Comparison of ENCODE assay signal across 23 cellular contexts in the genomic region with DNA sequence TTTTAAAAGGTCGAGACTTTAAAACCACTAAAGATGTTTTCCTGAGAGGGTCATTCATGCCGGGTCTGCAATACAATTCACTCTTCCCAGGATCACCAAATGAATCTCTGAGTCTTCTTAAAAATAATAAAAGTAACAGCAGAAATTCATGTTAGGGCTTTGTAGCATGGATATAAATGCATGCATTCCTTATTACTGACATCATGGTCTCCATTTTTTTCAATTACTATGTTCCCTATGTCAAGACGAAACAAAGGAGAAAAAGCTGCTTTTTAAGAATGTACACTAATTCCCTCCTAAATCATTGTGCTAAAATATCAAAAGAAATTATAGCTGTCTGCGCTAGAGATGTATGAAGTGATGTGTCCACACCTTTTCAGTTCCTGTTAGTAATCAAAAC.
DNase-seq lines count a peak whose midpoint lies in the region; ATAC-seq and TF ChIP-seq lines count a peak whose summit lies in the region.
"Had no signal": no experiment of that assay in that cellular context is flagged by ENCODE, and none has a peak within 500 bp of the region (broad histone marks: within the 10 kb centered on the region; RNA-seq: fewer than 3 reads in every experiment).

No MANE protein-coding gene starts in this region.

- no peak overlapping the region for H3K23ac ChIP-seq in trophoblast cell (ENCODE audit: low read length)

- WGBS in esophagus muscularis mucosa: 74% methylated on average over 4 of the region's 4 CpGs
- WGBS in ovary, 3 donors: 72 to 83% (median 78%) methylated on average over 4 of the region's 4 CpGs
- WGBS in trophoblast cell (ENCODE audit: extremely low coverage, insufficient coverage, insufficient read length): no CpG with 5 or more reads among the region's 4 CpGs

- H3K14ac ChIP-seq in trophoblast cell (ENCODE audit: low read length): no peak overlapping the region

- TF ChIP-seq POLR2A in esophagus muscularis mucosa (IDR thresholded peaks at IDR 0.05; ENCODE audit: low read depth): no peak
- TF ChIP-seq POLR2A in ovary (IDR thresholded peaks at IDR 0.05): no peak

- no peak overlapping the region for H2BK120ac ChIP-seq in trophoblast cell (ENCODE audit: insufficient read depth, low read length, poor library complexity)

- H2AK5ac ChIP-seq in trophoblast cell (ENCODE audit: low read length): no peak overlapping the region

- H3K79me2 ChIP-seq in trophoblast cell (ENCODE audit: control insufficient read depth, insufficient read depth, low read length, poor library complexity): no peaks in the 10 kb centered on the region

- H4K12ac ChIP-seq in trophoblast cell (ENCODE audit: low read depth, low read length): no peak overlapping the region

- H4K8ac ChIP-seq in trophoblast cell (ENCODE audit: low read depth, low read length): no peak overlapping the region

- no peaks in the 10 kb centered on the region for H3K27me3 ChIP-seq in MG63
- H3K27me3 ChIP-seq in esophagus muscularis mucosa: no peaks in the 10 kb centered on the region
- no peaks in the 10 kb centered on the region for H3K27me3 ChIP-seq in ovary
- H3K27me3 ChIP-seq in trophoblast cell (ENCODE audit: insufficient read depth, low read length): no peaks in the 10 kb centered on the region

- no peak overlapping the region for H4K91ac ChIP-seq in trophoblast cell (ENCODE audit: low read depth, low read length)

- H3K27ac ChIP-seq in esophagus muscularis mucosa (replicated peaks in 1 of 4) (no peak overlapping the region), ovary (no peak overlapping the region), trophoblast cell (ENCODE audit: low read depth, low read length) (no peak overlapping the region)
- H3K27ac ChIP-seq: C4-2B, HL-60, RWPE1 had no signal

- intact Hi-C loops in esophagus muscularis mucosa (cut with DNase I) (no loop called here), ovary (cut with DNase I) (loop anchor here in 1 of 4 donors (10.0 kb wide), 1 partner anchor 55 kb away; no protein-coding TSS in a partner anchor)

- DNase-seq in MG63 (no peak), astrocyte of the hippocampus (ENCODE audit: low read depth, low spot score) (peak; percentile 28), fibroblast of the aortic adventitia (ENCODE audit: low read depth) (peak; percentile 32), esophagus muscularis mucosa (ENCODE audit: extremely low spot score) (no peak), ovary (no peak), trophoblast cell (no peak)
- DNase-seq: Caco-2; CD8-positive, alpha-beta T cell; EL; GDM1; HCEC 1CT; NCI-H1092 treated with DMSO at 0.1 percent for 48 hours; NCI-H1436; NCI-H187; NCI-H2107; NCI-H524; NCI-H82; SHP77 had no signal

- H3K4ac ChIP-seq in trophoblast cell (ENCODE audit: low read depth, low read length): no peak overlapping the region

- no peak overlapping the region for H3K4me2 ChIP-seq in trophoblast cell (ENCODE audit: low read length)

- H2BK12ac ChIP-seq in trophoblast cell (ENCODE audit: low read length): no peak overlapping the region

- TF ChIP-seq EP300 in esophagus muscularis mucosa (IDR thresholded peaks at IDR 0.05) (no peak), ovary (IDR thresholded peaks at IDR 0.05) (no peak)

- H3K18ac ChIP-seq in trophoblast cell (ENCODE audit: low read length): no peak overlapping the region

- no peak for TF ChIP-seq CTCF in fibroblast of the aortic adventitia (IDR thresholded peaks at IDR 0.05; ENCODE audit: insufficient read depth, low read length)
- no peak for TF ChIP-seq CTCF in esophagus muscularis mucosa (IDR thresholded peaks at IDR 0.05)
- no peak for TF ChIP-seq CTCF in ovary (IDR thresholded peaks at IDR 0.05)

- H2AFZ ChIP-seq in trophoblast cell (ENCODE audit: insufficient read depth, low read length, poor library complexity): no peak overlapping the region

- ATAC-seq in HG03457 (IDR thresholded peaks at IDR 0.05; ENCODE audit: unreplicated experiment): no peak
- ATAC-seq: CD8-positive, alpha-beta T cell; Panc1 had no signal

- no peak overlapping the region for H3K9ac ChIP-seq in trophoblast cell (ENCODE audit: low read length)

- H3K4me1 ChIP-seq in esophagus muscularis mucosa (no peaks in the 10 kb centered on the region), ovary (ENCODE audit: insufficient read depth) (no peaks in the 10 kb centered on the region), trophoblast cell (ENCODE audit: control insufficient read depth in 1 of 2, insufficient read depth in 2 of 2, low read length in 2 of 2) (no peaks in the 10 kb centered on the region)
- H3K4me1 ChIP-seq: Caco-2 had no signal

- peak overlapping the region; percentile 12 for H3K4me3 ChIP-seq in MG63
- H3K4me3 ChIP-seq in fibroblast of the aortic adventitia (ENCODE audit: low read depth, low read length): no peak overlapping the region
- H3K4me3 ChIP-seq in esophagus muscularis mucosa: no peak overlapping the region
- H3K4me3 ChIP-seq in ovary: no peak overlapping the region
- H3K4me3 ChIP-seq in trophoblast cell (ENCODE audit: low read depth, low read length): no peak overlapping the region

- H3K36me3 ChIP-seq in MG63 (no peaks in the 10 kb centered on the region), esophagus muscularis mucosa (no peaks in the 10 kb centered on the region), ovary (no peaks in the 10 kb centered on the region), trophoblast cell (ENCODE audit: control insufficient read depth in 1 of 2, insufficient read depth in 2 of 2, low read length in 2 of 2) (no peaks in the 10 kb centered on the region)

- peaks cover 4% of the 10 kb centered on the region for H3K9me3 ChIP-seq in MG63
- H3K9me3 ChIP-seq in esophagus muscularis mucosa: no peaks in the 10 kb centered on the region
- no peaks in the 10 kb centered on the region for H3K9me3 ChIP-seq in ovary
- peaks cover 2% of the 10 kb centered on the region for H3K9me3 ChIP-seq in trophoblast cell (ENCODE audit: insufficient read depth, low read depth, low read length)
- H3K9me3 ChIP-seq: Caco-2 had no signal

- no peak overlapping the region for H2BK5ac ChIP-seq in trophoblast cell (ENCODE audit: low read depth, low read length, poor library complexity)

- no peaks in the 10 kb centered on the region for H3K79me1 ChIP-seq in trophoblast cell (ENCODE audit: low read length)

Comparison
In these comparisons a context has a peak if more than half of its experiments do, and no peak if none do; other contexts are left out.
1. DNase-seq: peak in astrocyte of the hippocampus (single experiment) and fibroblast of the aortic adventitia (single experiment); none in MG63 (single experiment), esophagus muscularis mucosa (single experiment), ovary (0 of 5) and trophoblast cell (0 of 2).